ENCODE assay signal across 15 cellular contexts in the genomic region with DNA sequence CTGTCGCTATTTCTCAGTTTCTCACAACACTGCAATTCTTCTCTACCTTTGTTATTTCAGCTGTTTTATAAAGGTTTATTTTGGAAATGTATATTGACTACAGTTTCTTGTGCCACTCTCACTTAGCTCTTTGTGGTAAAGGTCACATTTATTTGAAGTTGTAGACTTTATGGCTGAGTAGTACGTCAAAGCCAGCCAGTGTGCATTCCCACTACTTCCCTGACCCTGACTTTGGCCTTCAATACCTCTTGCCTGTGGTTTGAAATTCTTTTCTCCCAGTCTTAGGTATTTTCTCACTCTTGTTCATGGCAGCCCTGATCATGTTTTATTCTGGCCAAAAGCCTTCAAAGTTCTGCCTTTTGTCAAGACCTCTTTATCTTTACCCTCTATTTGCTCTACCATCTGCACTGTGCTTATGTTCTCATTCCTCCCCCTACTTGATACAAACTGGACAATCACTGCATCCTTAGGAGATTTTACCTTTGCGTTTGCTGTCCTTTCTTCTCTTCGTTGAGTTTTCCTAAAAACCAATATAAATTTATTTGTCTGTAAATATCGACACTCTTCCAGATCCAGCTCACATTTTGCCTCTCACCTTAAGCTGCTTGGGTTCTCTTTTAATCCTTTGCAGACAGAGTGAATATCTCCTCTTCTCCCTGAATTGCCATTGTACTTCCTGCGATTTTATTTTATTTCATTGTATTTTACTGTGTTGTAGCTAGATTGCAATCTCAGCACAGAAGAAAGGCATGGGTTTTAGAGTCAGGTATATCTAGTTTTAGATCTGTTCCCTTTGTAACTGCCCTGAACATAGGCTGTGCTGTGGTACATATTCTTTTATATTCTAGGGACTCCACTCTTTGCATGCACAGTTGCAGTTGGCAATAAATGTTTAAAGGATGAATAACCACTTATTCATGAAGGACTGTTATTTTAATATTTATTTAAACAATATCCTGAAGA. TPM values are rescaled to one million over a fixed set of nuclear protein-coding genes. Genes with fewer than 3 reads are reported as not detected.
DNase-seq lines count a peak whose midpoint lies in the region; TF ChIP-seq lines count a peak whose summit lies in the region.
"Had no signal": no experiment of that assay in that cellular context is flagged by ENCODE, and none has a peak within 500 bp of the region (broad histone marks: within the 10 kb centered on the region; RNA-seq: fewer than 3 reads in every experiment).

No MANE protein-coding gene starts in this region.

- no peak for TF ChIP-seq EP300 in suprapubic skin (IDR thresholded peaks at IDR 0.05)

- H3K4me3 ChIP-seq in HAP-1 (no peak overlapping the region), fibroblast of lung (replicated peaks in 1 of 4; ENCODE audit: control extremely low read depth in 1 of 4, insufficient read depth in 1 of 4, low read depth in 3 of 4, low read length in 4 of 4) (no peak overlapping the region), suprapubic skin (no peak overlapping the region)
- H3K4me3 ChIP-seq: adrenal gland had no signal

- TF ChIP-seq POLR2A in suprapubic skin (IDR thresholded peaks at IDR 0.05), result no peak

- H2AFZ ChIP-seq in fibroblast of lung (ENCODE audit: low read length), result no peak overlapping the region

- H3K9me3 ChIP-seq in HAP-1 (no peaks in the 10 kb centered on the region), fibroblast of lung (ENCODE audit: control insufficient read depth, insufficient read depth, low read depth, low read length) (no peaks in the 10 kb centered on the region), suprapubic skin (no peaks in the 10 kb centered on the region)
- H3K9me3 ChIP-seq: adrenal gland had no signal

- TF ChIP-seq CTCF in fibroblast of lung (conservative IDR thresholded peaks at IDR 0.05 in 1 of 2, IDR thresholded peaks at IDR 0.05 in 1 of 2; ENCODE audit: low read depth in 1 of 2, low read length in 2 of 2) (no peak), suprapubic skin (IDR thresholded peaks at IDR 0.05) (no peak)

- peak; percentile 20 to 83 for DNase-seq in HAP-1 (ENCODE audit: low spot score in 2 of 2)
- peak; percentile 88 for DNase-seq in SHP77 treated with DMSO at 0.1 percent for 48 hours (lab: John Stamatoyannopoulos, UW)
- DNase-seq in fibroblast of lung (ENCODE audit: low read depth in 2 of 2), result peak; percentile 71 to 96
- peak; percentile 62 for DNase-seq in renal cortical epithelial cell (ENCODE audit: low read depth)
- no peak for DNase-seq in stimulated activated naive CD4-positive, alpha-beta T cell treated with Interleukin-2 at 50 U/mL for 16 hours (lab: John Stamatoyannopoulos, UW)
- no peak for DNase-seq in suprapubic skin (ENCODE audit: low spot score in 2 of 2)
- DNase-seq in GM03348 (ENCODE audit: low spot score), result no peak
- no peak for DNase-seq in activated CD8-positive, alpha-beta memory T cell treated with anti-CD3 and anti-CD28 coated beads, Interleukin-2, amount 50 U/mL, for 4 hours
- DNase-seq: activated B cell treated with CpG ODN at 0.5 μM for 24 hours; CD4-positive, CD25-positive, alpha-beta regulatory T cell; GF-D8; NCI-H2029 treated with DMSO at 0.1 percent for 48 hours; NCI-H774; right cardiac atrium had no signal

- H3K27ac ChIP-seq in fibroblast of lung (ENCODE audit: insufficient read depth, low read length) (peak overlapping the region; percentile 6), suprapubic skin (no peak overlapping the region)
- H3K27ac ChIP-seq: adrenal gland had no signal

- no peaks in the 10 kb centered on the region for H4K20me1 ChIP-seq in fibroblast of lung (ENCODE audit: control insufficient read depth, extremely low read depth, insufficient read depth, low read length)

- 52% methylated on average over 6 of the region's 6 CpGs for WGBS in suprapubic skin

- in situ Hi-C loops in HAP-1 (cut with MboI; ENCODE audit: low sequenced_read_pairs), result no loop called here

- peak overlapping the region; percentile 7 for H3K4me2 ChIP-seq in fibroblast of lung (ENCODE audit: extremely low read depth, insufficient read depth, low read length)

- H3K36me3 ChIP-seq in HAP-1 (replicated peaks), result no peaks in the 10 kb centered on the region
- no peaks in the 10 kb centered on the region for H3K36me3 ChIP-seq in fibroblast of lung (ENCODE audit: control insufficient read depth, insufficient read depth, low read length)
- H3K36me3 ChIP-seq in suprapubic skin, result no peaks in the 10 kb centered on the region
- H3K36me3 ChIP-seq: adrenal gland had no signal

- H3K4me1 ChIP-seq in HAP-1 (peaks cover 57% of the 10 kb centered on the region), fibroblast of lung (ENCODE audit: control insufficient read depth, extremely low read depth, insufficient read depth, low read length) (peaks cover 8% of the 10 kb centered on the region), suprapubic skin (no peaks in the 10 kb centered on the region)

- no peak overlapping the region for H3K9ac ChIP-seq in fibroblast of lung (ENCODE audit: insufficient read depth, low read length)

- peaks cover 8% of the 10 kb centered on the region for H3K79me2 ChIP-seq in fibroblast of lung (ENCODE audit: control insufficient read depth, insufficient read depth, low read length)

- H3K27me3 ChIP-seq in HAP-1 (ENCODE audit: low read depth) (no peaks in the 10 kb centered on the region), fibroblast of lung (ENCODE audit: control insufficient read depth, insufficient read depth, low read length) (no peaks in the 10 kb centered on the region), suprapubic skin (no peaks in the 10 kb centered on the region)
- H3K27me3 ChIP-seq: adrenal gland had no signal

RNA-seq across cellular contexts. Expression of a gene that starts 31.2 kb away (rescaled TPM):
- total RNA-seq in fibroblast of lung (71.7 and 82.4 TPM in 2 replicates), renal cortical epithelial cell (130 and 159 TPM in 2 replicates), suprapubic skin (10 to 100 TPM; 14.3 to 21.3 (median 17.5) TPM)
- polyA plus RNA-seq in fibroblast of lung, result 43.5 and 53.1 TPM in 2 replicates
- 20.3 and 28.6 TPM in 2 replicates for polyA plus RNA-seq in fibroblast of lung (2012)
- polyA minus RNA-seq in fibroblast of lung (ENCODE audit: low replicate concordance), result 12.8 and 21.6 TPM in 2 replicates
- total RNA-seq: activated B cell treated with CpG ODN at 0.5 μM for 24 hours; CD4-positive, CD25-positive, alpha-beta regulatory T cell had no signal
- polyA plus RNA-seq: CD4-positive, CD25-positive, alpha-beta regulatory T cell had no signal

Comparison
In these comparisons a context has a peak if more than half of its experiments do, and no peak if none do; other contexts are left out.
1. DNase-seq: peak in HAP-1 (2 of 2), SHP77 treated with DMSO at 0.1 percent for 48 hours (single experiment), fibroblast of lung (2 of 2) and renal cortical epithelial cell (single experiment); none in stimulated activated naive CD4-positive, alpha-beta T cell treated with Interleukin-2 at 50 U/mL for 16 hours (single experiment), suprapubic skin (0 of 2), GM03348 (single experiment) and activated CD8-positive, alpha-beta memory T cell treated with anti-CD3 and anti-CD28 coated beads, Interleukin-2, amount 50 U/mL, for 4 hours (single experiment).